ENCODE assay signal across 8 cellular contexts in the genomic region with DNA sequence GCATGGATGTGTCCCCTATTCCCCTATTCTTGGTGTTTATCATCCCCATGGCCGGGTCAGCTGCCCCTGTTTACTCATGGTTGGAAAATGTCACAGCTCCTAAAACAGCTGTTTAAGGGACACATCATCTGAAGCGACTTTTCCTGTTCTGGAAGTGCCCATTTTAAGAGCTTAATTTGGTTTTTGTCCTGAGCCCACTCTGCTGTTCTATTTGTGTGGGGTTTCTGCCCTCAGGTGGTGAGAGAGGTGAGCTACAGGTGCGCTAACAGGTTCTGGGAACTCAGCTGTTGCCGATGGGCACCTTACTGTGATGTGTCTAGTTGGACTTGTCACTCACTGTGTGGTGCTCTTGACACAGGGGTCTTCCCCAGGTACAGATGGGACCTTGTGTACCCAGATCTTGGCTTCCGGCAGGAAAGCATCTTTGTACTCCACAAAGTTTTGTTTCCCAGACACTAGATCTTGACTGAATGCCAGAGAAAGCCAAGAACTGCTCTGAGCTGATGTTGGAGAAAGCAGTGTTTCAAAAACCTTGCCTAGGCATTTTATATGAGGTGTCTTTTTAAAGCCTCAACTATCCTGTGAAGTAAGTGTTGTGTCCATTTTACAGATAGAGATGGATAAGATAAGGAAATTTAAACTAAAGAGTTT. TPM values are rescaled to one million over a fixed set of nuclear protein-coding genes. Genes with fewer than 3 reads are reported as not detected.
DNase-seq lines count a peak whose midpoint lies in the region; ATAC-seq, FAIRE-seq and TF ChIP-seq lines count a peak whose summit lies in the region.

No MANE protein-coding gene starts in this region.

- CTCF ChIA-PET in GM12878 (lab: Yijun Ruan, JAX), result interaction anchor here (0.7 to 12.4 kb wide), 15 partner anchors 10 to 751 kb away, joined by 3 to 210 read pairs (median 5); no protein-coding TSS in a partner anchor

- peaks cover 3% of the 10 kb centered on the region; the same call in 1 of the 2 replicates for H4K20me1 ChIP-seq in GM12878 (ENCODE audit: control insufficient read depth, insufficient read depth)

- POLR2A ChIA-PET in GM12878 (lab: Charles Lee), result no interaction called here

- DNase-seq in AG10803 (ENCODE audit: low read depth), result peak; percentile 18
- no peak for DNase-seq in GM10266 (ENCODE audit: extremely low spot score)
- peak; percentile 4 for DNase-seq in NCI-H510A (lab: John Stamatoyannopoulos, UW)
- DNase-seq in GM12878 (ENCODE audit: low read depth, low spot score), result no peak
- DNase-seq in mesendoderm, result peak; percentile 85
- DNase-seq in vagina (ENCODE audit: extremely low spot score in 2 of 2), result no peak

- TF ChIP-seq EP300 in GM12878 (IDR thresholded peaks at IDR 0.05; ENCODE audit: borderline replicate concordance in 1 of 2, control insufficient read depth in 1 of 2, low read depth in 2 of 2, low read length in 2 of 2), result no peak

- H3K4me1 ChIP-seq in GM12878 (ENCODE audit: control insufficient read depth, insufficient read depth, low read length), result peaks cover 4% of the 10 kb centered on the region
- H3K4me1 ChIP-seq in mesendoderm (ENCODE audit: control insufficient read depth, low read depth, low read length), result peaks cover 5% of the 10 kb centered on the region
- H3K4me1 ChIP-seq in vagina, result peaks cover 10% of the 10 kb centered on the region

- TF ChIP-seq CTCF in AG10803 (conservative IDR thresholded peaks at IDR 0.05; ENCODE audit: low read length) (peak; percentile 65), GM10266 (IDR thresholded peaks at IDR 0.05; ENCODE audit: control insufficient read depth, insufficient read depth, low read depth, missing control alignments) (peak; percentile 57), GM12878 (IDR thresholded peaks at IDR 0.05 in 2 of 3, conservative IDR thresholded peaks at IDR 0.05 in 1 of 3; ENCODE audit: control insufficient read depth in 2 of 3, extremely low read depth in 1 of 3, insufficient read depth in 1 of 3, low read depth in 3 of 3, low read length in 3 of 3) (peak; percentile 47 to 69 (median 56)), vagina (IDR thresholded peaks at IDR 0.05) (peak in 1 of 3 experiments; percentile 32)

- no peaks in the 10 kb centered on the region for H3K79me1 ChIP-seq in mesendoderm (ENCODE audit: low read length)

- H3K9me3 ChIP-seq in GM12878 (replicated peaks; ENCODE audit: control insufficient read depth, insufficient read depth, low read length) (no peaks in the 10 kb centered on the region), vagina (no peaks in the 10 kb centered on the region)

- no peak overlapping the region for H3K56ac ChIP-seq in mesendoderm (ENCODE audit: low read length)

- H3K23ac ChIP-seq in mesendoderm (ENCODE audit: low read length), result no peak overlapping the region

- no peak overlapping the region for H2BK15ac ChIP-seq in mesendoderm (replicated peaks; ENCODE audit: low read depth)

- H4K8ac ChIP-seq in mesendoderm (ENCODE audit: low read depth, low read length), result no peak overlapping the region

- H3K27me3 ChIP-seq in GM12878 (replicated peaks in 1 of 2; ENCODE audit: control insufficient read depth in 2 of 2, insufficient read depth in 2 of 2, low read length in 1 of 2), result peaks cover 0 to 2% of the 10 kb centered on the region in 2 experiments; a peak in 3 of 4 replicates
- H3K27me3 ChIP-seq in mesendoderm (ENCODE audit: insufficient read depth, low read length, poor library complexity), result no peaks in the 10 kb centered on the region
- H3K27me3 ChIP-seq in vagina, result no peaks in the 10 kb centered on the region

- SMC1A ChIA-PET in GM12878 (lab: Charles Lee; ENCODE audit: uncharacterized antibody, unreplicated experiment), result interaction anchor here (0.7 to 3.9 kb wide), 9 partner anchors 15 to 168 kb away, joined by 3 to 17 read pairs (median 5); a partner anchor contains a TSS

- H3K18ac ChIP-seq in mesendoderm (ENCODE audit: low read length), result no peak overlapping the region

- H3K79me2 ChIP-seq in GM12878 (ENCODE audit: control insufficient read depth, insufficient read depth, low read length) (no peaks in the 10 kb centered on the region), mesendoderm (ENCODE audit: control insufficient read depth, insufficient read depth, low read length) (no peaks in the 10 kb centered on the region)

- H3K4ac ChIP-seq in mesendoderm (ENCODE audit: low read depth, low read length), result no peak overlapping the region

- H3K36me3 ChIP-seq in GM12878 (ENCODE audit: control insufficient read depth in 2 of 2, insufficient read depth in 2 of 2, low read length in 1 of 2), result no peaks in the 10 kb centered on the region
- no peaks in the 10 kb centered on the region for H3K36me3 ChIP-seq in mesendoderm (ENCODE audit: control insufficient read depth, insufficient read depth, low read length)
- no peaks in the 10 kb centered on the region for H3K36me3 ChIP-seq in vagina

- intact Hi-C loops in GM12878 (cut with micrococcal nuclease; ENCODE audit: unreplicated experiment) (loop anchor here (1.0 to 10.0 kb wide), 3 partner anchors 26 to 247 kb away; no protein-coding TSS in a partner anchor), vagina (cut with DNase I) (no loop called here)

- H2BK120ac ChIP-seq in mesendoderm (ENCODE audit: low read depth, low read length), result no peak overlapping the region

- 24% methylated on average over 5 of the region's 5 CpGs for WGBS in GM12878 (ENCODE audit: insufficient coverage, insufficient replicate concordance, low lambda C conversion rate, missing lambda C conversion rate)
- WGBS in mesendoderm (ENCODE audit: extremely low coverage, insufficient coverage, low lambda C conversion rate), result no CpG with 5 or more reads among the region's 5 CpGs

- no TSS peak for BruUV-seq in GM12878 (replicated peaks; lab: Mats Ljungman, UMichigan)

- peak; percentile 95 for FAIRE-seq in GM12878 (lab: Jason Lieb, UNC)

- RAD21 ChIA-PET in GM12878 (lab: Charles Lee; ENCODE audit: unreplicated experiment), result interaction anchor here (0.7 to 4.6 kb wide), 12 partner anchors 21 to 876 kb away, joined by 3 to 36 read pairs (median 4); no protein-coding TSS in a partner anchor

- H3K4me2 ChIP-seq in GM12878 (ENCODE audit: control insufficient read depth, insufficient read depth) (no peak overlapping the region), mesendoderm (ENCODE audit: low read length) (no peak overlapping the region)

- TF ChIP-seq RAD21 in GM12878 (IDR thresholded peaks at IDR 0.05; ENCODE audit: insufficient read depth, low read depth, low read length), result peak; percentile 84

- ATAC-seq in GM12878 (peak; percentile 65), HG03342 (IDR thresholded peaks at IDR 0.05; ENCODE audit: unreplicated experiment) (no peak), HG02938 (IDR thresholded peaks at IDR 0.05; ENCODE audit: unreplicated experiment) (no peak)

- H2AFZ ChIP-seq in GM12878 (ENCODE audit: control insufficient read depth, low read depth, low read length), result no peak overlapping the region

- no peak overlapping the region for H3K4me3 ChIP-seq in AG10803 (ENCODE audit: low read length)
- no peak overlapping the region for H3K4me3 ChIP-seq in GM12878
- no peak overlapping the region for H3K4me3 ChIP-seq in mesendoderm (ENCODE audit: low read length)
- H3K4me3 ChIP-seq in vagina, result no peak overlapping the region

- H3K27ac ChIP-seq in GM12878 (ENCODE audit: control insufficient read depth, insufficient read depth) (no peak overlapping the region), mesendoderm (ENCODE audit: low read depth, low read length) (no peak overlapping the region), vagina (no peak overlapping the region)

- no peak overlapping the region for H2BK5ac ChIP-seq in mesendoderm (ENCODE audit: low read length)

- no peak overlapping the region for H4K5ac ChIP-seq in mesendoderm (ENCODE audit: low read length)

- in situ Hi-C loops in GM12878 (cut with MboI), result loop anchor here (5.0 kb wide), 1 partner anchor 159 kb away; no protein-coding TSS in a partner anchor

- TF ChIP-seq POLR2A in GM12878 (IDR thresholded peaks at IDR 0.05; ENCODE audit: low read depth, low read length), result no peak
- no peak for TF ChIP-seq POLR2A in vagina (IDR thresholded peaks at IDR 0.05)

- no peak overlapping the region for H2AK5ac ChIP-seq in mesendoderm (ENCODE audit: low read length)

- no peak overlapping the region for H3K9ac ChIP-seq in GM12878 (ENCODE audit: control insufficient read depth, insufficient read depth, low read length)
- H3K9ac ChIP-seq in mesendoderm (ENCODE audit: low read length), result no peak overlapping the region

TF ChIP-seq in GM12878, 131 proteins besides CTCF, POLR2A, EP300 and RAD21:
- peak; percentile 36; the same call in 1 of the 2 replicates for TF ChIP-seq SMC3 (IDR thresholded peaks at IDR 0.05; ENCODE audit: borderline replicate concordance, low read length)
- TF ChIP-seq, protein P1, sequence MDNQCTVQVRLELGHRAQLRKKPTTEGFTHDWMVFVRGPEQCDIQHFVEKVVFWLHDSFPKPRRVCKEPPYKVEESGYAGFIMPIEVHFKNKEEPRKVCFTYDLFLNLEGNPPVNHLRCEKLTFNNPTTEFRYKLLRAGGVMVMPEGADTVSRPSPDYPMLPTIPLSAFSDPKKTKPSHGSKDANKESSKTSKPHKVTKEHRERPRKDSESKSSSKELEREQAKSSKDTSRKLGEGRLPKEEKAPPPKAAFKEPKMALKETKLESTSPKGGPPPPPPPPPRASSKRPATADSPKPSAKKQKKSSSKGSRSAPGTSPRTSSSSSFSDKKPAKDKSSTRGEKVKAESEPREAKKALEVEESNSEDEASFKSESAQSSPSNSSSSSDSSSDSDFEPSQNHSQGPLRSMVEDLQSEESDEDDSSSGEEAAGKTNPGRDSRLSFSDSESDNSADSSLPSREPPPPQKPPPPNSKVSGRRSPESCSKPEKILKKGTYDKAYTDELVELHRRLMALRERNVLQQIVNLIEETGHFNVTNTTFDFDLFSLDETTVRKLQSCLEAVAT (IDR thresholded peaks at IDR 0.05), result no peak

RNA-seq across cellular contexts. Expression of a gene that starts 59.0 kb away (rescaled TPM):
- 4.4 and 5.2 TPM in 2 replicates for total RNA-seq in GM12878 (2013; cell fraction: nucleolus; rRNA removed)
- total RNA-seq in GM12878 (2014; rRNA removed), result 0.87 and 0.90 TPM in 2 replicates
- total RNA-seq in GM12878 (2014; rRNA removed; fragmentation: Illumina TruSeq; extraction: Trizol), result 0.60 and 0.81 TPM in 2 replicates
- total RNA-seq in GM12878 (2021), result 0.72 and 1.4 TPM in 2 replicates
- 1.9 TPM for polyA plus RNA-seq in GM12878 (2011; ENCODE audit: low read depth)
- polyA plus RNA-seq in GM12878 (2011; rRNA removed), result 0.06 and 0.26 TPM in 2 replicates
- 0.07 and 0.15 TPM in 2 replicates for polyA plus RNA-seq in GM12878 (2011; cell fraction: cytosol; rRNA removed)
- 0.21 and 0.42 TPM in 2 replicates for polyA plus RNA-seq in GM12878 (2011; cell fraction: nucleus; rRNA removed)
- 2.3 TPM in 1 of 2 replicates, not detected in the other for polyA plus RNA-seq in GM12878 (2012)
- polyA plus RNA-seq in GM12878 (2014; fragmentation: Illumina TruSeq; extraction: Trizol), result 0.44 and 0.65 TPM in 2 replicates
- under 1 TPM; 0.21 to 0.31 TPM for polyA plus RNA-seq in GM12878 (2014; fragmentation: Nextera tagmentation; extraction: Ambion mirVana)
- polyA plus RNA-seq in GM12878 (2014; rRNA removed), result 0.96 and 1.2 TPM in 2 replicates
- polyA plus RNA-seq in GM12878 (2016; fragmentation: Nextera tagmentation; extraction: Ambion mirVana), result not detected
- not detected in 2 replicates for polyA minus RNA-seq in GM12878 (2011; rRNA and poly(A)+ RNA removed)
- polyA minus RNA-seq in GM12878 (2011; cell fraction: cytosol; rRNA and poly(A)+ RNA removed), result not detected in 2 replicates
- polyA minus RNA-seq in GM12878 (2011; cell fraction: nucleus; rRNA and poly(A)+ RNA removed), result 0.12 and 0.19 TPM in 2 replicates
- 8.9 TPM for polyA plus RNA-seq in mesendoderm (2013, experiment 1 of 2)
- 8.1 TPM for polyA plus RNA-seq in mesendoderm (2013, experiment 2 of 2)
- total RNA-seq in vagina, result 0.49 TPM

Comparison
In these comparisons a context has a peak if more than half of its experiments do, and no peak if none do; other contexts are left out.
1. DNase-seq: peak in AG10803 (single experiment), NCI-H510A (single experiment) and mesendoderm (single experiment); none in GM10266 (single experiment), GM12878 (single experiment) and vagina (0 of 2).